In genomic region chr15:59292393-59292792, GRCh38 we compare ENCODE assay signal across 11 cellular contexts.
DNase-seq lines count a peak whose midpoint lies in the region; TF ChIP-seq lines count a peak whose summit lies in the region.
"Had no signal": no experiment of that assay in that cellular context is flagged by ENCODE, and none has a peak within 500 bp of the region (broad histone marks: within the 10 kb centered on the region; RNA-seq: fewer than 3 reads in every experiment).

No MANE protein-coding gene starts in this region.

- TF ChIP-seq CTCF in left ventricle myocardium inferior (IDR thresholded peaks at IDR 0.05; ENCODE audit: borderline replicate concordance): no peak
- no peak for TF ChIP-seq CTCF in suprapubic skin (IDR thresholded peaks at IDR 0.05)
- TF ChIP-seq CTCF in tibial artery (IDR thresholded peaks at IDR 0.05): no peak

- H3K9ac ChIP-seq in adipocyte (ENCODE audit: low read length): no peak overlapping the region

- H3K27me3 ChIP-seq in adipocyte (replicated peaks; ENCODE audit: control insufficient read depth, insufficient read depth, low read length) (no peaks in the 10 kb centered on the region), left ventricle myocardium inferior (ENCODE audit: low read depth) (no peaks in the 10 kb centered on the region), suprapubic skin (no peaks in the 10 kb centered on the region), tibial artery (no peaks in the 10 kb centered on the region)

- H3K4me1 ChIP-seq in adipocyte (ENCODE audit: control insufficient read depth, insufficient read depth, low read length) (peaks cover 66% of the 10 kb centered on the region), left ventricle myocardium inferior (peaks cover 62% of the 10 kb centered on the region), suprapubic skin (peaks cover 25% of the 10 kb centered on the region), tibial artery (peaks cover 0 to 87% (median 50%) of the 10 kb centered on the region in 4 donors)

- DNase-seq in Daoy (ENCODE audit: low read depth) (peak; percentile 26), adipocyte (ENCODE audit: low read depth) (peak; percentile 33), left ventricle myocardium inferior (no peak), occipital lobe (lab: John Stamatoyannopoulos, UW) (peak; percentile 57), suprapubic skin (ENCODE audit: low spot score in 2 of 2) (no peak), NCI-H510A treated with DMSO at 0.1 percent for 48 hours (lab: John Stamatoyannopoulos, UW) (no peak), tibial artery (no peak)
- no peak for DNase-seq in activated effector memory CD4-positive, alpha-beta T cell treated with Interleukin-2 at 50 U/mL for 16 hours
- DNase-seq: cortex of kidney; stimulated activated CD4-positive, alpha-beta T cell treated with anti-CD3 and anti-CD28 coated beads, Interleukin-4, amount 100 ng/mL, for 4 hours had no signal

- TF ChIP-seq POLR2A in suprapubic skin (IDR thresholded peaks at IDR 0.05): no peak

- intact Hi-C loops in left ventricle myocardium inferior (cut with micrococcal nuclease): no loop called here
- intact Hi-C loops in tibial artery (cut with DNase I; ENCODE audit: low total_unique reads): loop anchor here (10.0 kb wide), 1 partner anchor 82 kb away; the partner anchor contains the start of gene MYO1E

- no peak for TF ChIP-seq EP300 in suprapubic skin (IDR thresholded peaks at IDR 0.05)

- H3K36me3 ChIP-seq in adipocyte (ENCODE audit: control insufficient read depth, insufficient read depth, low read length, severe bottlenecking) (no peaks in the 10 kb centered on the region), left ventricle myocardium inferior (no peaks in the 10 kb centered on the region), suprapubic skin (no peaks in the 10 kb centered on the region), tibial artery (no peaks in the 10 kb centered on the region)

- WGBS in suprapubic skin: 90% methylated on average over 8 of the region's 8 CpGs

- H3K27ac ChIP-seq in left ventricle myocardium inferior (replicated peaks) (peak overlapping the region; percentile 43), suprapubic skin (no peak overlapping the region), tibial artery (peak overlapping the region in 1 of 2 donors; percentile 73)
- H3K27ac ChIP-seq: HL-60 had no signal

- H3K9me3 ChIP-seq in adipocyte (ENCODE audit: control insufficient read depth, low read length) (no peaks in the 10 kb centered on the region), left ventricle myocardium inferior (replicated peaks) (no peaks in the 10 kb centered on the region), suprapubic skin (no peaks in the 10 kb centered on the region), tibial artery (no peaks in the 10 kb centered on the region)

- H3K4me3 ChIP-seq in adipocyte (ENCODE audit: low read length) (no peak overlapping the region), left ventricle myocardium inferior (no peak overlapping the region), suprapubic skin (no peak overlapping the region), tibial artery (no peak overlapping the region)

Comparison
In these comparisons a context has a peak if more than half of its experiments do, and no peak if none do; other contexts are left out.
1. DNase-seq: peak in Daoy (single experiment), adipocyte (single experiment) and occipital lobe (single experiment); none in left ventricle myocardium inferior (single experiment), suprapubic skin (0 of 2), NCI-H510A treated with DMSO at 0.1 percent for 48 hours (single experiment), tibial artery (0 of 2) and activated effector memory CD4-positive, alpha-beta T cell treated with Interleukin-2 at 50 U/mL for 16 hours (single experiment).